ENCODE assay signal across 17 cellular contexts in genomic region chr2:129892360-129892759, GRCh38.
A peak's percentile ranks its signal among the peaks of the same experiment; 100 is the strongest.
DNase-seq lines count a peak whose midpoint lies in the region; FAIRE-seq and TF ChIP-seq lines count a peak whose summit lies in the region.
"Had no signal": no experiment of that assay in that cellular context is flagged by ENCODE, and none has a peak within 500 bp of the region (broad histone marks: within the 10 kb centered on the region; RNA-seq: fewer than 3 reads in every experiment).

No MANE protein-coding gene starts in this region.

- no peaks in the 10 kb centered on the region for H3K4me1 ChIP-seq in Peyer's patch
- no peaks in the 10 kb centered on the region for H3K4me1 ChIP-seq in endodermal cell (ENCODE audit: control insufficient read depth, insufficient read depth, low read length)
- no peaks in the 10 kb centered on the region for H3K4me1 ChIP-seq in small intestine (ENCODE audit: control insufficient read depth in 2 of 2, insufficient read depth in 1 of 2, low read depth in 1 of 2, low read length in 1 of 2)
- H3K4me1 ChIP-seq: A549, BLaER1 had no signal

- H3K27ac Mint-ChIP-seq in endodermal cell: no peak overlapping the region
- H3K27ac Mint-ChIP-seq in neural crest cell (ENCODE audit: unreplicated experiment): peak overlapping the region; percentile 47
- H3K27ac Mint-ChIP-seq: CD4-positive, alpha-beta memory T cell; IgD-negative memory B cell had no signal

- FAIRE-seq in small intestine (lab: Jason Lieb, UNC): no peak
- FAIRE-seq: A549, HepG2 had no signal

- H3K36me3 ChIP-seq in Peyer's patch: no peaks in the 10 kb centered on the region
- no peaks in the 10 kb centered on the region for H3K36me3 ChIP-seq in endodermal cell (ENCODE audit: control insufficient read depth, insufficient read depth, low read length)
- no peaks in the 10 kb centered on the region for H3K36me3 ChIP-seq in small intestine (ENCODE audit: control insufficient read depth in 2 of 2, insufficient read depth in 2 of 2, low read length in 2 of 2)
- H3K36me3 ChIP-seq: BLaER1 had no signal

- H3K9me3 ChIP-seq in Peyer's patch (no peaks in the 10 kb centered on the region), endodermal cell (ENCODE audit: control insufficient read depth, low read length) (no peaks in the 10 kb centered on the region), small intestine (ENCODE audit: control insufficient read depth, low read depth) (no peaks in the 10 kb centered on the region)
- H3K9me3 ChIP-seq: A549, BLaER1 had no signal

- H3K4me1 Mint-ChIP-seq in endodermal cell (peaks cover 29% of the 10 kb centered on the region), neural crest cell (peaks cover 7% of the 10 kb centered on the region)
- H3K4me1 Mint-ChIP-seq: CD14-positive monocyte; CD4-positive, alpha-beta memory T cell had no signal

- H3K4me3 Mint-ChIP-seq in endodermal cell (no peak overlapping the region), neural crest cell (no peak overlapping the region)
- H3K4me3 Mint-ChIP-seq: CD14-positive monocyte; CD4-positive, alpha-beta memory T cell; IgD-negative memory B cell had no signal

- H3K9me3 Mint-ChIP-seq in endodermal cell (no peaks in the 10 kb centered on the region), neural crest cell (no peaks in the 10 kb centered on the region)
- H3K9me3 Mint-ChIP-seq: IgD-negative memory B cell had no signal

- DNase-seq in Peyer's patch: peak in 2 of 3 donors; percentile 28 to 36
- peak; percentile 33 for DNase-seq in endodermal cell
- no peak for DNase-seq in neural crest cell (ENCODE audit: low read depth, low spot score)
- DNase-seq in small intestine: no peak
- no peak for DNase-seq in AG20443 (ENCODE audit: low spot score)
- DNase-seq in dorsolateral prefrontal cortex: no peak
- no peak for DNase-seq in DMS 273 (lab: John Stamatoyannopoulos, UW; ENCODE audit: unreplicated experiment)
- DNase-seq: CD4-positive, alpha-beta memory T cell; DMS79 treated with DMSO at 0.1 percent for 48 hours; GF-D8; GM23248; KBM-7 had no signal

- no peak overlapping the region for H3K9ac ChIP-seq in endodermal cell (ENCODE audit: extremely low read depth, low read length, poor library complexity, severe bottlenecking)
- H3K9ac ChIP-seq: BLaER1, GM23248 had no signal

- no peak overlapping the region for H3K27ac ChIP-seq in Peyer's patch
- no peak overlapping the region for H3K27ac ChIP-seq in endodermal cell (ENCODE audit: low read depth, low read length)
- H3K27ac ChIP-seq in small intestine (ENCODE audit: low read depth in 1 of 2, low read length in 1 of 2): no peak overlapping the region
- H3K27ac ChIP-seq in dorsolateral prefrontal cortex: no peak overlapping the region
- H3K27ac ChIP-seq: A549, BLaER1, GM23248 had no signal

- WGBS in endodermal cell (ENCODE audit: insufficient coverage in 1 of 2, insufficient read length in 1 of 2), 2 experiments: 93 to 95% methylated on average over 3 to 9 of the region's 9 CpGs
- WGBS in small intestine, 3 donors: 74 to 84% (median 75%) methylated on average over 8 to 9 of the region's 9 CpGs

- peaks cover 15% of the 10 kb centered on the region for H3K27me3 Mint-ChIP-seq in endodermal cell (ENCODE audit: insufficient read depth)
- peaks cover 6% of the 10 kb centered on the region for H3K27me3 Mint-ChIP-seq in neural crest cell (ENCODE audit: low read depth)

- TF ChIP-seq CTCF in Peyer's patch (IDR thresholded peaks at IDR 0.05) (no peak), endodermal cell (conservative IDR thresholded peaks at IDR 0.05) (no peak), neural crest cell (conservative IDR thresholded peaks at IDR 0.05) (no peak), dorsolateral prefrontal cortex (IDR thresholded peaks at IDR 0.05 in 54 of 56, conservative IDR thresholded peaks at IDR 0.05 in 2 of 56; ENCODE audit: low read depth in 1 of 56, partially characterized antibody in 56 of 56) (no peak)

- H3K27me3 ChIP-seq in Peyer's patch (no peaks in the 10 kb centered on the region), endodermal cell (ENCODE audit: control insufficient read depth, insufficient read depth, low read length, poor library complexity, severe bottlenecking) (peaks cover 6% of the 10 kb centered on the region), small intestine (ENCODE audit: control insufficient read depth in 2 of 2, insufficient read depth in 2 of 2, low read length in 2 of 2) (peaks cover 0 to 3% of the 10 kb centered on the region in 2 donors), dorsolateral prefrontal cortex (peaks cover 0 to 13% (median 0%) of the 10 kb centered on the region in 45 donors)
- H3K27me3 ChIP-seq: BLaER1 had no signal

- no peak for TF ChIP-seq POLR2A in Peyer's patch (IDR thresholded peaks at IDR 0.05)

- H3K36me3 Mint-ChIP-seq in endodermal cell (ENCODE audit: low read depth) (no peaks in the 10 kb centered on the region), neural crest cell (ENCODE audit: low read depth) (no peaks in the 10 kb centered on the region)
- H3K36me3 Mint-ChIP-seq: CD14-positive monocyte; CD4-positive, alpha-beta memory T cell; IgD-negative memory B cell had no signal

- intact Hi-C loops in dorsolateral prefrontal cortex (cut with DNase I): no loop called here

- H3K4me3 ChIP-seq in Peyer's patch: no peak overlapping the region
- no peak overlapping the region for H3K4me3 ChIP-seq in endodermal cell (ENCODE audit: low read length)
- no peak overlapping the region for H3K4me3 ChIP-seq in small intestine (ENCODE audit: low read depth in 1 of 2, low read length in 2 of 2)
- H3K4me3 ChIP-seq in dorsolateral prefrontal cortex: no peak overlapping the region
- H3K4me3 ChIP-seq: A549, BLaER1, GM23248 had no signal

Comparison
In these comparisons a context has a peak if more than half of its experiments do, and no peak if none do; other contexts are left out.
1. DNase-seq: peak in Peyer's patch (2 of 3) and endodermal cell (single experiment); none in neural crest cell (single experiment), small intestine (single experiment), AG20443 (single experiment), dorsolateral prefrontal cortex (0 of 10) and DMS 273 (single experiment).